ENCODE assay signal across 8 cellular contexts in genomic region chr14:24300326-24300980, GRCh38. TPM values are rescaled to one million over a fixed set of nuclear protein-coding genes. Genes with fewer than 3 reads are reported as not detected.
DNase-seq lines count a peak whose midpoint lies in the region; ATAC-seq, FAIRE-seq and TF ChIP-seq lines count a peak whose summit lies in the region.

No MANE protein-coding gene starts in this region.

- peak overlapping the region; percentile 86 for H3K27ac ChIP-seq in effector memory CD4-positive, alpha-beta T cell (ENCODE audit: insufficient read depth, low read length, poor library complexity, severe bottlenecking)

- CTCF ChIA-PET in BJ (lab: Yijun Ruan, JAX), result interaction anchor here (0.9 to 9.8 kb wide), 11 partner anchors 9 to 243 kb away, joined by 3 to 205 read pairs (median 6); partner anchors contain the start of genes CIDEB, LTB4R, LTB4R2 and MDP1

- H3K9me3 Mint-ChIP-seq in natural killer cell treated with Interleukin-12 subunit alpha and Interleukin-12 subunit beta and Interleukin-15 and Interleukin-18, amount 100 ng/mL, for 72 hours, result no peaks in the 10 kb centered on the region

- H3K27me3 ChIP-seq in BJ (ENCODE audit: control insufficient read depth, insufficient read depth, low read length), result no peaks in the 10 kb centered on the region
- no peaks in the 10 kb centered on the region for H3K27me3 ChIP-seq in MG63
- no peaks in the 10 kb centered on the region for H3K27me3 ChIP-seq in effector memory CD4-positive, alpha-beta T cell (replicated peaks; ENCODE audit: control insufficient read depth, insufficient read depth, low read length, poor library complexity, severe bottlenecking)

- ATAC-seq in natural killer cell treated with Interleukin-12 subunit alpha and Interleukin-12 subunit beta and Interleukin-15 and Interleukin-18, amount 100 ng/mL, for 72 hours, result no peak

- peak overlapping the region; percentile 92 for H3K4me3 Mint-ChIP-seq in natural killer cell treated with Interleukin-12 subunit alpha and Interleukin-12 subunit beta and Interleukin-15 and Interleukin-18, amount 100 ng/mL, for 72 hours

- POLR2A ChIA-PET in BJ (lab: Charles Lee), result interaction anchor here (1.0 kb wide), 1 partner anchor 105 kb away, joined by 3 read pairs; no protein-coding TSS in a partner anchor

- no peak for TF ChIP-seq CTCF in BJ (IDR thresholded peaks at IDR 0.05; ENCODE audit: insufficient read depth, low read depth, low read length)

- H3K36me3 ChIP-seq in BJ (ENCODE audit: control insufficient read depth, insufficient read depth, low read length) (peaks cover 22% of the 10 kb centered on the region), MG63 (peaks cover 10% of the 10 kb centered on the region; the same call in 1 of the 2 replicates)
- peaks cover 49% of the 10 kb centered on the region for H3K36me3 ChIP-seq in effector memory CD4-positive, alpha-beta T cell (ENCODE audit: control insufficient read depth, insufficient read depth, low read length)

- H3K4me3 ChIP-seq in BJ (ENCODE audit: low read depth, low read length) (peak overlapping the region; percentile 72), MG63 (peak overlapping the region; percentile 77)
- H3K4me3 ChIP-seq in effector memory CD4-positive, alpha-beta T cell (ENCODE audit: insufficient read depth, low read depth, low read length, poor library complexity, severe bottlenecking), result peak overlapping the region; percentile 69

- H3K4me1 ChIP-seq in effector memory CD4-positive, alpha-beta T cell (ENCODE audit: control insufficient read depth, insufficient read depth, low read length, poor library complexity, severe bottlenecking), result peaks cover 24% of the 10 kb centered on the region

- H3K27me3 Mint-ChIP-seq in natural killer cell treated with Interleukin-12 subunit alpha and Interleukin-12 subunit beta and Interleukin-15 and Interleukin-18, amount 100 ng/mL, for 72 hours, result no peaks in the 10 kb centered on the region

- peaks cover 16% of the 10 kb centered on the region for H3K36me3 Mint-ChIP-seq in natural killer cell treated with Interleukin-12 subunit alpha and Interleukin-12 subunit beta and Interleukin-15 and Interleukin-18, amount 100 ng/mL, for 72 hours

- H3K27ac Mint-ChIP-seq in natural killer cell treated with Interleukin-12 subunit alpha and Interleukin-12 subunit beta and Interleukin-15 and Interleukin-18, amount 100 ng/mL, for 72 hours, result peak overlapping the region; percentile 78 to 90

- DNase-seq in BJ (ENCODE audit: low read depth), result no peak
- DNase-seq in MG63, result no peak
- no peak for DNase-seq in effector memory CD4-positive, alpha-beta T cell
- DNase-seq in natural killer cell treated with Interleukin-12 subunit alpha and Interleukin-12 subunit beta and Interleukin-15 and Interleukin-18, amount 100 ng/mL, for 72 hours (ENCODE audit: low spot score), result no peak
- no peak for DNase-seq in DMS153 (lab: John Stamatoyannopoulos, UW)
- DNase-seq in SKM-1 (lab: John Stamatoyannopoulos, UW; ENCODE audit: unreplicated experiment), result no peak
- no peak for DNase-seq in frontal cortex (ENCODE audit: low spot score in 2 of 2)
- no peak for DNase-seq in NCI-H1092 treated with DMSO at 0.1 percent for 48 hours (lab: John Stamatoyannopoulos, UW)

- no peaks in the 10 kb centered on the region for H3K9me3 ChIP-seq in MG63
- H3K9me3 ChIP-seq in effector memory CD4-positive, alpha-beta T cell (ENCODE audit: control insufficient read depth, low read length), result no peaks in the 10 kb centered on the region

- peaks cover 43 to 56% of the 10 kb centered on the region in 2 donors for H3K4me1 Mint-ChIP-seq in natural killer cell treated with Interleukin-12 subunit alpha and Interleukin-12 subunit beta and Interleukin-15 and Interleukin-18, amount 100 ng/mL, for 72 hours (ENCODE audit: low read depth in 2 of 2)

- no peak for FAIRE-seq in frontal cortex (lab: Jason Lieb, UNC)

RNA-seq across cellular contexts. Expression of gene NOP9, which starts 0.8 kb away (rescaled TPM):
- polyA plus RNA-seq in BJ (2011; rRNA removed), result 13.9 and 16.3 TPM in 2 replicates
- polyA minus RNA-seq in BJ (2011; rRNA and poly(A)+ RNA removed), result 19.8 and 35.0 TPM in 2 replicates
- 6.6 and 10.6 TPM in 2 replicates for total RNA-seq in MG63 (2014; rRNA removed; shearing (Covaris generic); ENCODE audit: low replicate concordance)
- total RNA-seq in natural killer cell treated with Interleukin-12 subunit alpha and Interleukin-12 subunit beta and Interleukin-15 and Interleukin-18, amount 100 ng/mL, for 72 hours, result 10 to 100 TPM; 38.5 to 59.0 TPM
- 22.8 TPM for total RNA-seq in frontal cortex

RNA-seq across cellular contexts. Expression of gene DHRS1, which starts 0.9 kb away (rescaled TPM):
- 40.5 and 57.1 TPM in 2 replicates for polyA plus RNA-seq in BJ (2011; rRNA removed)
- polyA minus RNA-seq in BJ (2011; rRNA and poly(A)+ RNA removed), result 26.2 and 38.9 TPM in 2 replicates
- 1.5 and 2.5 TPM in 2 replicates for total RNA-seq in MG63 (2014; rRNA removed; shearing (Covaris generic); ENCODE audit: low replicate concordance)
- total RNA-seq in natural killer cell treated with Interleukin-12 subunit alpha and Interleukin-12 subunit beta and Interleukin-15 and Interleukin-18, amount 100 ng/mL, for 72 hours, result 10 to 100 TPM; 15.6 to 17.4 TPM
- total RNA-seq in frontal cortex, result 8.2 TPM

RNA-seq across cellular contexts. Expression of gene CIDEB, which starts 7.3 kb away (rescaled TPM):
- polyA plus RNA-seq in BJ (2011; rRNA removed), result 0.63 and 0.98 TPM in 2 replicates
- 0.31 and 1.1 TPM in 2 replicates for polyA minus RNA-seq in BJ (2011; rRNA and poly(A)+ RNA removed)
- total RNA-seq in MG63 (2014; rRNA removed; shearing (Covaris generic); ENCODE audit: low replicate concordance), result not detected in 2 replicates
- 10 to 100 TPM in 1 of 2 donors, 1 to 10 TPM in 1; 6.8 to 20.2 TPM for total RNA-seq in natural killer cell treated with Interleukin-12 subunit alpha and Interleukin-12 subunit beta and Interleukin-15 and Interleukin-18, amount 100 ng/mL, for 72 hours
- total RNA-seq in frontal cortex, result 2.0 TPM

RNA-seq across cellular contexts. Expression of gene LTB4R2, which starts 9.5 kb away (rescaled TPM):
- polyA plus RNA-seq in BJ (2011; rRNA removed), result 0.98 and 1.6 TPM in 2 replicates
- polyA minus RNA-seq in BJ (2011; rRNA and poly(A)+ RNA removed), result 1.2 and 2.5 TPM in 2 replicates
- total RNA-seq in MG63 (2014; rRNA removed; shearing (Covaris generic); ENCODE audit: low replicate concordance), result 0.59 and 0.82 TPM in 2 replicates
- 10 to 100 TPM; 13.7 to 27.1 TPM for total RNA-seq in natural killer cell treated with Interleukin-12 subunit alpha and Interleukin-12 subunit beta and Interleukin-15 and Interleukin-18, amount 100 ng/mL, for 72 hours
- 1.6 TPM for total RNA-seq in frontal cortex

RNA-seq across cellular contexts. Expression of gene LTB4R, which starts 10.8 kb away (rescaled TPM):
- 2.5 and 2.6 TPM in 2 replicates for polyA plus RNA-seq in BJ (2011; rRNA removed)
- polyA minus RNA-seq in BJ (2011; rRNA and poly(A)+ RNA removed), result 0.77 and 1.00 TPM in 2 replicates
- total RNA-seq in MG63 (2014; rRNA removed; shearing (Covaris generic); ENCODE audit: low replicate concordance), result 1.4 and 1.5 TPM in 2 replicates
- total RNA-seq in natural killer cell treated with Interleukin-12 subunit alpha and Interleukin-12 subunit beta and Interleukin-15 and Interleukin-18, amount 100 ng/mL, for 72 hours, result 10 to 100 TPM; 13.2 to 37.3 TPM
- 1.2 TPM for total RNA-seq in frontal cortex
